In genomic region chr7:122143751-122144711, GRCh38 we compare ENCODE assay signal across 8 cellular contexts. TPM values are rescaled to one million over a fixed set of nuclear protein-coding genes. Genes with fewer than 3 reads are reported as not detected.
A peak's percentile ranks its signal among the peaks of the same experiment; 100 is the strongest.
DNase-seq lines count a peak whose midpoint lies in the region; ATAC-seq, FAIRE-seq and TF ChIP-seq lines count a peak whose summit lies in the region.

Gene AASS, minus strand, starts transcription at chr7:122144249. Its CDS starts 10,523 bp downstream, at chr7:122133726.

- peak; percentile 100 for ATAC-seq in HG02840 (IDR thresholded peaks at IDR 0.05; ENCODE audit: low FRiP score, unreplicated experiment)
- ATAC-seq in activated B cell treated with CpG ODN at 0.5 μM for 24 hours (ENCODE audit: low read depth), result peak; percentile 98

- POLR2A ChIA-PET in activated B cell treated with CpG ODN at 0.5 μM for 24 hours (lab: Charles Lee), result interaction anchor here (0.6 kb wide), 1 partner anchor 1390 kb away, joined by 4 read pairs; no protein-coding TSS in a partner anchor

- intact Hi-C loops in activated B cell treated with CpG ODN at 0.5 μM for 24 hours (cut with micrococcal nuclease), result loop anchor here (1.0 to 10.0 kb wide), 3 partner anchors 51 to 1391 kb away; partner anchors contain the start of gene IQUB

- peaks cover 4% of the 10 kb centered on the region for H3K36me3 Mint-ChIP-seq in activated B cell treated with CpG ODN at 0.5 μM for 24 hours (ENCODE audit: low read depth)

- peak within 1 kb of the TSS; percentile 96 for H3K4me3 Mint-ChIP-seq in activated B cell treated with CpG ODN at 0.5 μM for 24 hours

- H3K9me3 Mint-ChIP-seq in activated B cell treated with CpG ODN at 0.5 μM for 24 hours, result no peaks in the 10 kb centered on the region

- no peaks in the 10 kb centered on the region for H3K27me3 ChIP-seq in bronchial epithelial cell (ENCODE audit: control insufficient read depth, insufficient read depth, low read length)

- TF ChIP-seq CTCF in activated B cell treated with CpG ODN at 0.5 μM for 24 hours (IDR thresholded peaks at IDR 0.05) (no peak), bronchial epithelial cell (IDR thresholded peaks at IDR 0.05; ENCODE audit: insufficient read depth, low read length, severe bottlenecking) (no peak)

- no peaks in the 10 kb centered on the region for H3K9me3 ChIP-seq in iPS-18c (ENCODE audit: control insufficient read depth, insufficient read depth, low read length)

- H3K27ac Mint-ChIP-seq in activated B cell treated with CpG ODN at 0.5 μM for 24 hours, result peak within 1 kb of the TSS; percentile 80

- FAIRE-seq in GM12891 (lab: Jason Lieb, UNC) (no peak), bronchial epithelial cell (lab: Jason Lieb, UNC) (peak; percentile 62)

- H3K4me3 ChIP-seq in bronchial epithelial cell (ENCODE audit: low read depth, low read length) (peak within 1 kb of the TSS; percentile 66), iPS-18c (ENCODE audit: insufficient read depth, low read depth, low read length) (peak within 1 kb of the TSS; percentile 91), skeletal muscle cell (ENCODE audit: low read depth, low read length) (peak within 1 kb of the TSS; percentile 71)

- H3K4me1 Mint-ChIP-seq in activated B cell treated with CpG ODN at 0.5 μM for 24 hours, result peaks cover 14% of the 10 kb centered on the region

- CTCF ChIA-PET in activated B cell treated with CpG ODN at 0.5 μM for 24 hours (lab: Charles Lee), result interaction anchor here (2.3 kb wide), 1 partner anchor 51 kb away, joined by 8 read pairs; no protein-coding TSS in a partner anchor

- H3K36me3 ChIP-seq in bronchial epithelial cell (ENCODE audit: control insufficient read depth, insufficient read depth, low read length), result no peaks in the 10 kb centered on the region

- DNase-seq in GM12891 (ENCODE audit: insufficient read length, low spot score) (peak; percentile 33), NCI-H187 (lab: John Stamatoyannopoulos, UW) (peak; percentile 43 to 68), activated B cell treated with CpG ODN at 0.5 μM for 24 hours (peak; percentile 78), bronchial epithelial cell (ENCODE audit: low read depth) (peak; percentile 91), skeletal muscle cell (ENCODE audit: low read depth) (peak; percentile 81), AML-193 (lab: John Stamatoyannopoulos, UW) (no peak)

- peaks cover 8% of the 10 kb centered on the region for H3K27me3 Mint-ChIP-seq in activated B cell treated with CpG ODN at 0.5 μM for 24 hours

- no peak for TF ChIP-seq POLR2A in GM12891 (IDR thresholded peaks at IDR 0.05; ENCODE audit: low read depth, low read length)

TF ChIP-seq in GM12891, 5 proteins besides CTCF, POLR2A, EP300 and RAD21:
- no peak for TF ChIP-seq TAF1 (IDR thresholded peaks at IDR 0.05; ENCODE audit: low read depth, low read length)
- TF ChIP-seq POLR2AphosphoS5 (IDR thresholded peaks at IDR 0.05; ENCODE audit: low read depth, low read length), result no peak
TF ChIP-seq in GM12891: peak in this region for 0.

RNA-seq across cellular contexts. Expression of gene AASS, which starts in this region (rescaled TPM):
- 0.06 TPM for polyA plus RNA-seq in GM12891 (2012; ENCODE audit: low read depth, missing spikeins)
- 5.9 and 6.3 TPM in 2 replicates for total RNA-seq in activated B cell treated with CpG ODN at 0.5 μM for 24 hours
- 8.6 and 12.4 TPM in 2 replicates for total RNA-seq in bronchial epithelial cell

Comparison
In these comparisons a context has a peak if more than half of its experiments do, and no peak if none do; other contexts are left out.
1. DNase-seq: peak in GM12891 (single experiment), NCI-H187 (2 of 2), activated B cell treated with CpG ODN at 0.5 μM for 24 hours (single experiment), bronchial epithelial cell (single experiment) and skeletal muscle cell (single experiment); none in AML-193 (0 of 2).
2. Peak in every context shown above with its lines, with median percentiles within 50 percentile points of each other: H3K4me3 ChIP-seq.